ENCODE assay signal across 21 cellular contexts in the genomic region with DNA sequence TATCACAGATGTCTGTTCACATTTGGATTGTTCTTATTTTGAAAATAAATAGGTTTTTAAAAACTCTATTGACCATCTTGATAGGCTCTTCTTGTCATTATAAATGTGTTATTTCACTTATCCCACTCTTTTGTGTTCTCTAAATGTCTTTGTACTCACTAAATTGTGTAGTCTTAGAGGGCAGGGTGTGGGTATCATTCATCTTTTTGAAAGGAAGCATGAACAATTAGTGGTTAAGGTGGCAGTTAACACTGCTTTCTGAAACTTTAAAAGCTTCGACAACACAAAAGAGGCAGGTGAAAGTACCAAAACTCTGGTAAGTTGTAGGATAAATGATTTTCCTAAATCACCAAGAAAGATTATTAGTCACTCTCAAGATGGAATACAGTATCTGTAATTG.
"Had no signal": no experiment of that assay in that cellular context is flagged by ENCODE, and none has a peak within 500 bp of the region (broad histone marks: within the 10 kb centered on the region; RNA-seq: fewer than 3 reads in every experiment).

No MANE protein-coding gene starts in this region.

- H3K36me3 ChIP-seq: colonic mucosa, left lung had no signal

- DNase-seq: colonic mucosa; cortex of kidney; effector CD8-positive, alpha-beta T cell; effector memory CD8-positive, alpha-beta T cell; endodermal cell; erythroblast; foreskin keratinocyte; glutamatergic neuron; head of caudate nucleus; heart right ventricle; hippocampal formation; left cardiac atrium; left lung; left ventricle myocardium superior; lower lobe of right lung; mesenchymal stem cell; mucosa of descending colon; naive B cell; naive thymus-derived CD8-positive, alpha-beta T cell had no signal

- H3K4me1 ChIP-seq: colonic mucosa, heart right ventricle, left lung, lower lobe of right lung had no signal

- H3K27me3 ChIP-seq: colonic mucosa, foreskin keratinocyte, heart right ventricle, left lung had no signal

- H3K4me3 ChIP-seq: colonic mucosa, heart right ventricle, left lung, lower lobe of right lung, mucosa of descending colon had no signal

- ATAC-seq: effector memory CD8-positive, alpha-beta T cell; esophagus mucosa; foreskin keratinocyte; heart right ventricle; left cardiac atrium; left lung; left ventricle myocardium superior; lower lobe of right lung; mucosa of descending colon; naive thymus-derived CD8-positive, alpha-beta T cell had no signal

- H3K9me3 ChIP-seq: colonic mucosa, lower lobe of right lung had no signal

- H3K27ac ChIP-seq: colonic mucosa, epithelial cell of prostate, foreskin keratinocyte, heart right ventricle, left lung, lower lobe of right lung had no signal
